Comparison of ENCODE assay signal across 1 cellular context in the genomic region with DNA sequence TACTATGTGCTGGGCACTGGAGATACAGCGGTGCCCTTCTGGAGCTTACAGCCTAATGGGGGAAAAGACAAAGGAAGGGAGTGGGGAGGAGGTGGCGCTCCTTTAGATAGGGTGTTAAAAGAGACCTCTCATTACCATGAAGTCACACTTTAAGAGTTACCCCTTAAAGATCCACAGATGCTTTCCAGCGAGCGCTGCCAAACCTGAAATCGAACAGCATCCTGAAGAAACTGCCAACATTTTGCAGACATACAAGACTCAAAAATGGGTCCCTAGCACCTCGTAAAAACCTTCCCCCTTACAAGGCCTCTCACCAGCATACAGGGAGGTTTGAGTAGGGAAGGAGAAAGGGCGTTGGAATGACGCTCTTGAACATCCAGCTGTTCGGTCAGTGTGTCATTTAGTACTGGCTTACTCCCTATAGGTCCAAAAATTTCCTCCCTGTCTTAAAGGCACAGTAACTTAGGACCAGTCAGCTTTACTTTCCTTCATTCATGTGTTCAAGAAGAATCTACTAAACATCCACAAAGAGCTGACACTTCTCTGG.
TF ChIP-seq lines count a peak whose summit lies in the region.

No MANE protein-coding gene starts in this region.

TF ChIP-seq in IMR-90, 13 proteins besides CTCF, POLR2A, EP300 and RAD21 (continued from another document):
- TF ChIP-seq RFX5 (IDR thresholded peaks at IDR 0.05; ENCODE audit: low read depth, low read length) (no peak), MAZ (IDR thresholded peaks at IDR 0.05; ENCODE audit: borderline replicate concordance, low read depth, low read length) (no peak), CHD1 (IDR thresholded peaks at IDR 0.05; ENCODE audit: low read depth, low read length) (no peak), FOS (IDR thresholded peaks at IDR 0.05; ENCODE audit: low read depth, low read length) (no peak), MAFK (IDR thresholded peaks at IDR 0.05; ENCODE audit: low read depth, low read length) (no peak), CEBPB (IDR thresholded peaks at IDR 0.05; ENCODE audit: low read depth, low read length) (no peak), SMC3 (IDR thresholded peaks at IDR 0.05; ENCODE audit: low read depth, low read length) (no peak), RCOR1 (IDR thresholded peaks at IDR 0.05; ENCODE audit: insufficient replicate concordance, low read length) (no peak), MXI1 (IDR thresholded peaks at IDR 0.05; ENCODE audit: borderline replicate concordance, low read depth, low read length) (no peak), BHLHE40 (IDR thresholded peaks at IDR 0.05; ENCODE audit: low read depth, low read length) (no peak)
- TF ChIP-seq, protein P1, sequence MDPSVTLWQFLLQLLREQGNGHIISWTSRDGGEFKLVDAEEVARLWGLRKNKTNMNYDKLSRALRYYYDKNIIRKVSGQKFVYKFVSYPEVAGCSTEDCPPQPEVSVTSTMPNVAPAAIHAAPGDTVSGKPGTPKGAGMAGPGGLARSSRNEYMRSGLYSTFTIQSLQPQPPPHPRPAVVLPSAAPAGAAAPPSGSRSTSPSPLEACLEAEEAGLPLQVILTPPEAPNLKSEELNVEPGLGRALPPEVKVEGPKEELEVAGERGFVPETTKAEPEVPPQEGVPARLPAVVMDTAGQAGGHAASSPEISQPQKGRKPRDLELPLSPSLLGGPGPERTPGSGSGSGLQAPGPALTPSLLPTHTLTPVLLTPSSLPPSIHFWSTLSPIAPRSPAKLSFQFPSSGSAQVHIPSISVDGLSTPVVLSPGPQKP (IDR thresholded peaks at IDR 0.05; ENCODE audit: borderline replicate concordance, low read depth, low read length), result no peak
- TF ChIP-seq, protein P2, sequence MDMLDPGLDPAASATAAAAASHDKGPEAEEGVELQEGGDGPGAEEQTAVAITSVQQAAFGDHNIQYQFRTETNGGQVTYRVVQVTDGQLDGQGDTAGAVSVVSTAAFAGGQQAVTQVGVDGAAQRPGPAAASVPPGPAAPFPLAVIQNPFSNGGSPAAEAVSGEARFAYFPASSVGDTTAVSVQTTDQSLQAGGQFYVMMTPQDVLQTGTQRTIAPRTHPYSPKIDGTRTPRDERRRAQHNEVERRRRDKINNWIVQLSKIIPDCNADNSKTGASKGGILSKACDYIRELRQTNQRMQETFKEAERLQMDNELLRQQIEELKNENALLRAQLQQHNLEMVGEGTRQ (IDR thresholded peaks at IDR 0.05; ENCODE audit: low read depth, low read length), result no peak
